Comparison of ENCODE assay signal across 18 cellular contexts in the genomic region with DNA sequence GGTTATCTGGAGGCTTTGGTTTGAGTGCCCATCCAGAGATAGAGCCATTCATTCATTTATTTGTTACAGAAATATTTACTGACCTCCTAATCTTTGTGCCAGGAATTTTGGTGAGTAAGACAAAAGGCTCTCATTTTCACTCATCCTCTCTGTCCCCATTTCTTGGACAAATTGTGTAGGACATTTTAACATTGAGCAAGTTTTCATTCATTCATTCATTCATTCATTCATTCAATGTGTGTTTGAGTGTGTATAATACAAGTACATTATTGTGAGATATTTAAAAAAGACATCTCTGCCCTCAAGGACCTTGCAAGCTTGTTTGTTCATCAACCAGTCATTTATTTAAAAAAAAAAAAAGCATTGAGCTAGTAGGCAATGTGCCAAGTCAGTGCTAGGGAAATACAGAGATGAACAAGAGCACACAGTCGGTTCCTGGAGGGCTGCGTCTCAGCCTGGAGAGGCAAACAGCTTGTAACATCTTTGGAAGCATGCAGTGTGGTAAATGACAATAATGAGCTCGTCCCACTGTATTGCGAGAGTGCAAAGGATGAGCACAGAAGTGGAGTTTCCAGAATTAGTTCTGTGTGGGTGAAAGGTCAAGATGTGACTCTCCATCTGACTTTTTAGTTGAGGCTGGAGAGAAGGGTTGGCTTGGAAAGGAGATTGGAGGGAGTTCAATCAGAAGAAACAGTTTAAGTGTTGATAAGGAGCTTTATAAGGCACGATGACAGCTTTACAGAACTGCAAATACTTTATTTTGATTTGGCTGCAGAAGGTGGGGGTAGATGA. TPM values are rescaled to one million over a fixed set of nuclear protein-coding genes. Genes with fewer than 3 reads are reported as not detected.
DNase-seq lines count a peak whose midpoint lies in the region; ATAC-seq and TF ChIP-seq lines count a peak whose summit lies in the region.
"Had no signal": no experiment of that assay in that cellular context is flagged by ENCODE, and none has a peak within 500 bp of the region (broad histone marks: within the 10 kb centered on the region; RNA-seq: fewer than 3 reads in every experiment).

No MANE protein-coding gene starts in this region.

- intact Hi-C loops in Caco-2 (cut with micrococcal nuclease; ENCODE audit: unreplicated experiment), result no loop called here
- intact Hi-C loops in colonic mucosa (cut with DNase I), result no loop called here

- no peaks in the 10 kb centered on the region for H3K9me3 ChIP-seq in Caco-2
- no peaks in the 10 kb centered on the region for H3K9me3 ChIP-seq in colonic mucosa
- H3K9me3 ChIP-seq: ascending aorta, Peyer's patch, uterus had no signal

- CTCF ChIA-PET in Caco-2 (lab: Charles Lee), result no interaction called here

- no peaks in the 10 kb centered on the region for H3K9me3 Mint-ChIP-seq in Caco-2 (ENCODE audit: unreplicated experiment)
- H3K9me3 Mint-ChIP-seq: activated T-cell treated with anti-CD3 and anti-CD28 coated beads, Interleukin-2, amount 50 U/mL, for 72 hours; natural killer cell treated with Interleukin-12 subunit alpha and Interleukin-12 subunit beta and Interleukin-15 and Interleukin-18, amount 100 ng/mL, for 72 hours had no signal

- DNase-seq in CD1c-positive myeloid dendritic cell (ENCODE audit: extremely low spot score), result peak; percentile 11
- peak; percentile 24 for DNase-seq in NCI-H1092 treated with DMSO at 0.1 percent for 48 hours (lab: John Stamatoyannopoulos, UW)
- peak; percentile 46 for DNase-seq in amniotic epithelial cell (ENCODE audit: low read depth)
- peak; percentile 1 for DNase-seq in kidney glomerular epithelial cell (lab: John Stamatoyannopoulos, UW)
- no peak for DNase-seq in Caco-2
- DNase-seq in colonic mucosa, result no peak
- DNase-seq in NCI-H2107 treated with DMSO at 0.1 percent for 48 hours (lab: John Stamatoyannopoulos, UW; ENCODE audit: unreplicated experiment), result no peak
- DNase-seq: activated CD4-positive, alpha-beta T cell treated with anti-CD3 and anti-CD28 coated beads, Interleukin-2, amount 50 U/mL, for 1 hour; activated T-cell treated with anti-CD3 and anti-CD28 coated beads, Interleukin-2, amount 50 U/mL, for 72 hours; AML-193; DND-41; GOT3; Peyer's patch; stimulated activated naive CD4-positive, alpha-beta T cell; uterus had no signal

- no peaks in the 10 kb centered on the region for H3K36me3 Mint-ChIP-seq in Caco-2 (ENCODE audit: insufficient read depth, unreplicated experiment)
- H3K36me3 Mint-ChIP-seq: natural killer cell treated with Interleukin-12 subunit alpha and Interleukin-12 subunit beta and Interleukin-15 and Interleukin-18, amount 100 ng/mL, for 72 hours had no signal

- TF ChIP-seq CTCF in Caco-2 (IDR thresholded peaks at IDR 0.05; ENCODE audit: insufficient read depth in 1 of 2, low read depth in 1 of 2, low read length in 1 of 2, severe bottlenecking in 1 of 2, unreplicated experiment in 1 of 2) (no peak), colonic mucosa (IDR thresholded peaks at IDR 0.05) (no peak)

- peaks cover 9% of the 10 kb centered on the region for H3K27me3 Mint-ChIP-seq in Caco-2 (ENCODE audit: insufficient read depth, unreplicated experiment)

- no peaks in the 10 kb centered on the region for H3K4me1 Mint-ChIP-seq in Caco-2 (ENCODE audit: low read depth, unreplicated experiment)

- POLR2A ChIA-PET in Caco-2 (lab: Charles Lee), result no interaction called here

- H3K27ac ChIP-seq in colonic mucosa, result no peak overlapping the region
- H3K27ac ChIP-seq: ascending aorta, uterus had no signal

- H3K4me1 ChIP-seq in Caco-2 (no peaks in the 10 kb centered on the region), colonic mucosa (no peaks in the 10 kb centered on the region)
- H3K4me1 ChIP-seq: ascending aorta, Peyer's patch had no signal

- no peaks in the 10 kb centered on the region; the same call in 1 of the 2 replicates for H3K27me3 ChIP-seq in Caco-2 (replicated peaks; ENCODE audit: control insufficient read depth, insufficient read depth, low read length)
- no peaks in the 10 kb centered on the region for H3K27me3 ChIP-seq in colonic mucosa
- H3K27me3 ChIP-seq: ascending aorta, Peyer's patch, uterus had no signal

- BruUV-seq in Caco-2 (replicated peaks; lab: Mats Ljungman, UMichigan), result no TSS peak

- H3K4me3 ChIP-seq in Caco-2 (ENCODE audit: low read depth, low read length) (no peak overlapping the region), colonic mucosa (no peak overlapping the region)
- H3K4me3 ChIP-seq: ascending aorta, Peyer's patch, uterus had no signal

- H3K9ac ChIP-seq in colonic mucosa (ENCODE audit: low read depth in 2 of 2, low read length in 2 of 2), result no peak overlapping the region

- no peak for ATAC-seq in HG02970 (IDR thresholded peaks at IDR 0.05; ENCODE audit: low FRiP score, unreplicated experiment)
- ATAC-seq: activated T-cell treated with anti-CD3 and anti-CD28 coated beads, Interleukin-2, amount 50 U/mL, for 72 hours; natural killer cell treated with Interleukin-12 subunit alpha and Interleukin-12 subunit beta and Interleukin-15 and Interleukin-18, amount 100 ng/mL, for 72 hours had no signal

- no peak overlapping the region for H3K27ac Mint-ChIP-seq in Caco-2 (ENCODE audit: unreplicated experiment)
- H3K27ac Mint-ChIP-seq: activated T-cell treated with anti-CD3 and anti-CD28 coated beads, Interleukin-2, amount 50 U/mL, for 72 hours; natural killer cell treated with Interleukin-12 subunit alpha and Interleukin-12 subunit beta and Interleukin-15 and Interleukin-18, amount 100 ng/mL, for 72 hours had no signal

- H3K36me3 ChIP-seq in Caco-2 (ENCODE audit: control insufficient read depth, insufficient read depth, low read length) (no peaks in the 10 kb centered on the region), colonic mucosa (no peaks in the 10 kb centered on the region)
- H3K36me3 ChIP-seq: ascending aorta, Peyer's patch, uterus had no signal

- no peak overlapping the region for H3K4me3 Mint-ChIP-seq in Caco-2 (ENCODE audit: unreplicated experiment)
- H3K4me3 Mint-ChIP-seq: activated T-cell treated with anti-CD3 and anti-CD28 coated beads, Interleukin-2, amount 50 U/mL, for 72 hours; natural killer cell treated with Interleukin-12 subunit alpha and Interleukin-12 subunit beta and Interleukin-15 and Interleukin-18, amount 100 ng/mL, for 72 hours had no signal

RNA-seq across cellular contexts. Expression of a gene that starts 50.5 kb away (rescaled TPM):
- total RNA-seq in Caco-2 (2022), result 24.2 and 25.5 TPM in 2 replicates
- 10 to 100 TPM; 25.1 to 78.7 TPM for total RNA-seq in colonic mucosa

Comparison
In these comparisons a context has a peak if more than half of its experiments do, and no peak if none do; other contexts are left out.
1. DNase-seq: peak in CD1c-positive myeloid dendritic cell (single experiment), NCI-H1092 treated with DMSO at 0.1 percent for 48 hours (single experiment), amniotic epithelial cell (single experiment) and kidney glomerular epithelial cell (single experiment); none in Caco-2 (0 of 2), colonic mucosa (single experiment) and NCI-H2107 treated with DMSO at 0.1 percent for 48 hours (single experiment).